In genomic region chr2:73113634-73113958, GRCh38 we compare ENCODE assay signal across 8 cellular contexts. TPM values are rescaled to one million over a fixed set of nuclear protein-coding genes. Genes with fewer than 3 reads are reported as not detected.
DNase-seq lines count a peak whose midpoint lies in the region; ATAC-seq, FAIRE-seq and TF ChIP-seq lines count a peak whose summit lies in the region.

No MANE protein-coding gene starts in this region.

- WGBS in A549 (ENCODE audit: missing lambda C conversion rate) = 9% methylated on average over 5 of the region's 5 CpGs
- 20% methylated on average over 1 of the region's 5 CpGs for WGBS in HUES64

- POLR2A ChIA-PET in A549 (lab: Yijun Ruan, JAX) = interaction anchor here (1.0 to 1.6 kb wide), 2 partner anchors 14 to 49 kb away, joined by 3 to 7 read pairs; no protein-coding TSS in a partner anchor

- H3K4me2 ChIP-seq in A549 = peak overlapping the region; percentile 88

- H3K4me1 ChIP-seq in A549 (peaks cover 20% of the 10 kb centered on the region), HUES64 (ENCODE audit: insufficient read depth, low read length) (peaks cover 14% of the 10 kb centered on the region; the same call in 1 of the 2 replicates), muscle layer of colon (ENCODE audit: insufficient read depth, low read length) (peaks cover 20% of the 10 kb centered on the region)

- peak overlapping the region; percentile 64 for H3K4me3 Mint-ChIP-seq in chondrocyte (ENCODE audit: unreplicated experiment)

- no peaks in the 10 kb centered on the region for H3K36me3 Mint-ChIP-seq in chondrocyte (ENCODE audit: low read depth)

- TF ChIP-seq RAD21 in A549 (conservative IDR thresholded peaks at IDR 0.05 in 1 of 2, IDR thresholded peaks at IDR 0.05 in 1 of 2) = no peak

- peaks cover 24% of the 10 kb centered on the region for H3K4me1 Mint-ChIP-seq in chondrocyte (ENCODE audit: low read depth)

- no peaks in the 10 kb centered on the region for H3K9me3 Mint-ChIP-seq in chondrocyte (ENCODE audit: low read depth)

- no peak; a peak in 1 of 6 replicates for ATAC-seq in A549

- H3K4me3 ChIP-seq in A549 (peak overlapping the region; percentile 91), HUES64 (ENCODE audit: low read length) (peak overlapping the region; percentile 81), muscle layer of colon (ENCODE audit: low read depth in 1 of 2, low read length in 2 of 2) (peak overlapping the region in 1 of 2 donors; percentile 39)

- H3K27ac Mint-ChIP-seq in chondrocyte (ENCODE audit: unreplicated experiment) = peak overlapping the region; percentile 87

- peak overlapping the region; percentile 71 for H3K9ac ChIP-seq in HUES64 (ENCODE audit: low read depth, low read length)
- peak overlapping the region; percentile 46 for H3K9ac ChIP-seq in muscle layer of colon (ENCODE audit: low read length)

- no peak for TF ChIP-seq POLR2A in A549 (IDR thresholded peaks at IDR 0.05; ENCODE audit: low read length)

- H3K36me3 ChIP-seq in HUES64 (ENCODE audit: insufficient read depth, low read length) (no peaks in the 10 kb centered on the region), muscle layer of colon (ENCODE audit: insufficient read depth, low read length) (no peaks in the 10 kb centered on the region)

- TF ChIP-seq EP300 in A549 (IDR thresholded peaks at IDR 0.05) = no peak

- TF ChIP-seq CTCF in A549 (IDR thresholded peaks at IDR 0.05) (no peak), chondrocyte (IDR thresholded peaks at IDR 0.05) (no peak)

- H3K9me3 ChIP-seq in A549 = no peaks in the 10 kb centered on the region
- no peaks in the 10 kb centered on the region for H3K9me3 ChIP-seq in HUES64 (ENCODE audit: insufficient read depth, low read depth, low read length)
- no peaks in the 10 kb centered on the region for H3K9me3 ChIP-seq in muscle layer of colon (ENCODE audit: low read length)

- no peak for FAIRE-seq in A549 (lab: Jason Lieb, UNC)

- H3K27ac ChIP-seq in A549 (peak overlapping the region; percentile 86 to 92), HUES64 (ENCODE audit: low read depth, low read length) (peak overlapping the region; percentile 69; the same call in 1 of the 2 replicates), muscle layer of colon (ENCODE audit: low read depth, low read length) (peak overlapping the region; percentile 88)

- CTCF ChIA-PET in A549 (lab: Yijun Ruan, JAX) = interaction anchor here (1.2 to 11.2 kb wide), 7 partner anchors 14 to 64 kb away, joined by 3 to 114 read pairs (median 7); no protein-coding TSS in a partner anchor

- H3K27me3 ChIP-seq in HUES64 (ENCODE audit: insufficient read depth, low read length) (peaks cover 33% of the 10 kb centered on the region), muscle layer of colon (ENCODE audit: control insufficient read depth in 1 of 2, insufficient read depth in 2 of 2, low read length in 2 of 2) (no peaks in the 10 kb centered on the region)

- no peaks in the 10 kb centered on the region for H3K27me3 Mint-ChIP-seq in chondrocyte (ENCODE audit: low read depth)

- peak in 1 of 2 experiments; percentile 64 for DNase-seq in A549 (ENCODE audit: low read depth in 1 of 2, low spot score in 1 of 2)
- no peak for DNase-seq in chondrocyte (ENCODE audit: low spot score)
- no peak for DNase-seq in NCI-H2227 treated with DMSO at 0.1 percent for 48 hours (lab: John Stamatoyannopoulos, UW)
- DNase-seq in HK-2 (ENCODE audit: unreplicated experiment) = no peak
- no peak for DNase-seq in NCI-H1048 (lab: John Stamatoyannopoulos, UW)
- DNase-seq in SIG-M5 treated with dmso at 0.1 percent for 504 hours (lab: John Stamatoyannopoulos, UW; ENCODE audit: unreplicated experiment) = no peak

TF ChIP-seq in A549, 52 proteins besides CTCF, POLR2A, EP300 and RAD21:
- TF ChIP-seq HEYL (CRISPR knock-in tag; IDR thresholded peaks at IDR 0.05) = no peak
- peak; percentile 12; the same call in 1 of the 2 replicates for TF ChIP-seq MYC (IDR thresholded peaks at IDR 0.05; ENCODE audit: borderline replicate concordance, low read length)

RNA-seq across cellular contexts. Expression of gene RAB11FIP5, which starts 0.8 kb away (rescaled TPM):
- 21.6 and 30.8 TPM in 2 replicates for polyA plus RNA-seq in A549 (2011; rRNA removed)
- 13.5 and 17.0 TPM in 2 replicates for polyA plus RNA-seq in A549 (2012; cell fraction: cytosol; rRNA removed)
- 16.9 and 20.7 TPM in 2 replicates for polyA plus RNA-seq in A549 (2012; cell fraction: nucleus; rRNA removed)
- polyA plus RNA-seq in A549 (2017; fragmentation: RNase III; extraction: RNeasy Plus Mini Kit Qiagen cat#74134 plus additional on column Dnase treatment) = 18.7 to 21.8 TPM (median 21.7 TPM) in 3 replicates
- 34.2 and 38.7 TPM in 2 replicates for polyA minus RNA-seq in A549 (2011; rRNA and poly(A)+ RNA removed)
- 3.7 TPM for polyA plus RNA-seq in HUES64 (2013, experiment 1 of 2)
- polyA plus RNA-seq in HUES64 (2013, experiment 2 of 2) = 6.0 TPM
- total RNA-seq in chondrocyte = 39.8 to 54.7 TPM (median 53.1 TPM) in 3 replicates

RNA-seq across cellular contexts. Expression of gene SFXN5, which starts 42.1 kb away (rescaled TPM):
- polyA plus RNA-seq in A549 (2011; rRNA removed) (16.7 and 22.0 TPM in 2 replicates), A549 (2017; fragmentation: RNase III; extraction: RNeasy Plus Mini Kit Qiagen cat#74134 plus additional on column Dnase treatment) (18.2 to 20.4 TPM (median 19.6 TPM) in 3 replicates)
- 19.8 and 21.7 TPM in 2 replicates for polyA plus RNA-seq in A549 (2012; cell fraction: cytosol; rRNA removed)
- 60.1 and 76.2 TPM in 2 replicates for polyA plus RNA-seq in A549 (2012; cell fraction: nucleus; rRNA removed)
- 32.2 and 41.1 TPM in 2 replicates for polyA minus RNA-seq in A549 (2011; rRNA and poly(A)+ RNA removed)
- polyA plus RNA-seq in HUES64 (2013, experiment 1 of 2) = 17.9 TPM
- 13.3 TPM for polyA plus RNA-seq in HUES64 (2013, experiment 2 of 2)
- total RNA-seq in chondrocyte = 10.6 to 18.1 TPM (median 13.5 TPM) in 3 replicates
